ENCODE assay signal across 1 cellular context in genomic region chr18:48878471-48878870, GRCh38.
TF ChIP-seq lines count a peak whose summit lies in the region.

No MANE protein-coding gene starts in this region.

TF ChIP-seq in WTC11, 78 proteins besides CTCF, POLR2A, EP300 and RAD21 (continued from another document):
- no peak for TF ChIP-seq HMGXB4 (CRISPR knock-in tag; IDR thresholded peaks at IDR 0.05)
- no peak for TF ChIP-seq RELA (CRISPR knock-in tag; IDR thresholded peaks at IDR 0.05; ENCODE audit: borderline replicate concordance)
- no peak for TF ChIP-seq USF1 (CRISPR knock-in tag; IDR thresholded peaks at IDR 0.05)
TF ChIP-seq in WTC11: peak in this region for 0.
